11 cellular contexts compared by ENCODE assay signal in the genomic region with DNA sequence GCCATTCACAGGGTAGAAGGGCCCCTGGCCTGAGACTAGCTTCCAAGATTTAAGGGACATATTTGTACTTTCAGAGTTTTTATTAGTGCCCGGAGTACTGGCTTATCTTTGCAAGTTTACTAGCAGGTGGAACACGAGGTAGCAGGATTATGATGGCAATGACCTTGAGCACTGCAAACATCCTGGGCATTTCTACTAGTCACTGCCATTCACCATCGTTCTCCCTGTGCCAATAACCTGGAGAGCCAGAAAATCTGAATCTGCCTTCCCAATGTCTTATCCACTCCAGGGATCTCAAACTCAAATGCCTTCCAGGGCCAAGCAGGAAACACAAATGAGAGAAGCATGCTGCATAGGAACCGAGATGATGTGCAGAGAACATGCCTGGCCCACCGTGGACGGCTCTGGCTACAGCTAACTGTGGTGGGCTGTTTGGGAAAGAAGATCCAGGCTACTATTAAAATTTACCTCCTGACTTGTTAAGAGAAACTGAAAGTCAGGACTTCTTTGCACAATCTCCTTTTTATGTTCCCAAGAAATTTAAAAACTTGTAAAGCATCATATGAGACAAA. TPM values are rescaled to one million over a fixed set of nuclear protein-coding genes. Genes with fewer than 3 reads are reported as not detected.
DNase-seq lines count a peak whose midpoint lies in the region; TF ChIP-seq lines count a peak whose summit lies in the region.
"Had no signal": no experiment of that assay in that cellular context is flagged by ENCODE, and none has a peak within 500 bp of the region (broad histone marks: within the 10 kb centered on the region; RNA-seq: fewer than 3 reads in every experiment).

No MANE protein-coding gene starts in this region.

- no peak for TF ChIP-seq EP300 in esophagus muscularis mucosa (IDR thresholded peaks at IDR 0.05)

- H3K9me3 ChIP-seq in SU-DHL-6 (ENCODE audit: insufficient read depth, low read length) (no peaks in the 10 kb centered on the region), esophagus muscularis mucosa (no peaks in the 10 kb centered on the region)

- TF ChIP-seq CTCF in C4-2B (conservative IDR thresholded peaks at IDR 0.05) (no peak), SU-DHL-6 (IDR thresholded peaks at IDR 0.05; ENCODE audit: insufficient read depth, low read length, poor library complexity, severe bottlenecking) (no peak), esophagus muscularis mucosa (IDR thresholded peaks at IDR 0.05) (no peak), GM10248 (IDR thresholded peaks at IDR 0.05; ENCODE audit: control extremely low read depth, extremely low read depth, low read depth, missing control alignments) (no peak)

- intact Hi-C loops in esophagus muscularis mucosa (cut with DNase I), result loop anchor here (5.0 kb wide), 1 partner anchor 80 kb away; no protein-coding TSS in a partner anchor

- POLR2A ChIA-PET in GM10248 (lab: Yijun Ruan, JAX), result no interaction called here

- peaks cover 100% of the 10 kb centered on the region for H3K79me2 ChIP-seq in SU-DHL-6 (ENCODE audit: insufficient read depth, low read length)

- peaks cover 14% of the 10 kb centered on the region; the same call in 1 of the 2 replicates for H4K20me1 ChIP-seq in SU-DHL-6 (ENCODE audit: low read depth, low read length)

- peaks cover 49% of the 10 kb centered on the region for H3F3A ChIP-seq in SU-DHL-6 (ENCODE audit: insufficient read depth)

- DNase-seq in esophagus muscularis mucosa (ENCODE audit: extremely low spot score) (no peak), erythroblast (lab: John Stamatoyannopoulos, UW) (no peak), NCI-H1436 treated with DMSO at 0.1 percent for 48 hours (lab: John Stamatoyannopoulos, UW) (no peak), GM10248 (ENCODE audit: extremely low spot score) (no peak), cortex of kidney (lab: John Stamatoyannopoulos, UW) (no peak)
- DNase-seq: activated naive CD4-positive, alpha-beta T cell; stimulated activated CD4-positive, alpha-beta T cell treated with anti-CD3 and anti-CD28 coated beads, Interleukin-4, amount 100 ng/mL, for 1 hour; T1000 had no signal

- H2AFZ ChIP-seq in SU-DHL-6 (ENCODE audit: low read depth, low read length, severe bottlenecking), result no peak overlapping the region

- peak overlapping the region; percentile 3 for H3K4me2 ChIP-seq in SU-DHL-6 (ENCODE audit: low read depth, low read length, poor library complexity, severe bottlenecking)

- TF ChIP-seq POLR2A in esophagus muscularis mucosa (IDR thresholded peaks at IDR 0.05; ENCODE audit: low read depth) (no peak), erythroblast (IDR thresholded peaks at IDR 0.05; ENCODE audit: low read length) (no peak)

- 81% methylated on average over 6 of the region's 6 CpGs for WGBS in esophagus muscularis mucosa

- H3K4me3 ChIP-seq in SU-DHL-6 (ENCODE audit: insufficient read depth, low read length, poor library complexity, severe bottlenecking), result no peak overlapping the region
- H3K4me3 ChIP-seq in esophagus muscularis mucosa, result no peak overlapping the region
- H3K4me3 ChIP-seq in rectal smooth muscle tissue (ENCODE audit: low read length), result no peak overlapping the region

- H3K36me3 ChIP-seq in SU-DHL-6 (ENCODE audit: low read length) (peaks cover 6% of the 10 kb centered on the region; the same call in 1 of the 2 replicates), esophagus muscularis mucosa (no peaks in the 10 kb centered on the region), rectal smooth muscle tissue (ENCODE audit: control insufficient read depth, insufficient read depth, low read length) (no peaks in the 10 kb centered on the region)

- peak overlapping the region; percentile 80 for H3K27ac ChIP-seq in C4-2B
- H3K27ac ChIP-seq in SU-DHL-6 (ENCODE audit: low read depth, low read length), result peak overlapping the region; percentile 54
- H3K27ac ChIP-seq in esophagus muscularis mucosa (replicated peaks in 1 of 4), result peak overlapping the region; percentile 38 to 67 (median 54)
- H3K27ac ChIP-seq in rectal smooth muscle tissue (ENCODE audit: low read depth, low read length), result peak overlapping the region; percentile 12

- H3K4me1 ChIP-seq in esophagus muscularis mucosa, result peaks cover 87 to 98% (median 91%) of the 10 kb centered on the region in 4 donors
- H3K4me1 ChIP-seq in rectal smooth muscle tissue (ENCODE audit: control insufficient read depth, insufficient read depth, low read length), result peaks cover 36% of the 10 kb centered on the region

- no peaks in the 10 kb centered on the region for H3K27me3 ChIP-seq in SU-DHL-6 (ENCODE audit: low read length)
- no peaks in the 10 kb centered on the region for H3K27me3 ChIP-seq in esophagus muscularis mucosa
- H3K27me3 ChIP-seq in rectal smooth muscle tissue (ENCODE audit: control insufficient read depth, insufficient read depth, low read length), result no peaks in the 10 kb centered on the region

- no peak overlapping the region for H3K9ac ChIP-seq in SU-DHL-6 (ENCODE audit: low read length)
- peak overlapping the region; percentile 5 for H3K9ac ChIP-seq in rectal smooth muscle tissue (ENCODE audit: low read length)

- CTCF ChIA-PET in GM10248 (lab: Yijun Ruan, JAX), result interaction anchor here (1.5 to 8.5 kb wide), 3 partner anchors 10 to 31 kb away, joined by 3 to 79 read pairs (median 52); no protein-coding TSS in a partner anchor

- H3K9me2 ChIP-seq in SU-DHL-6 (replicated peaks; ENCODE audit: insufficient read depth, low read length), result no peaks in the 10 kb centered on the region

RNA-seq across cellular contexts. Expression of a gene that starts 16.7 kb away (rescaled TPM):
- total RNA-seq in esophagus muscularis mucosa, result 10 to 100 TPM; 25.2 to 43.3 (median 34.7) TPM

Comparison
In these comparisons a context has a peak if more than half of its experiments do, and no peak if none do; other contexts are left out.
1. H3K27ac ChIP-seq: peak in every context shown above with its lines; median percentile 80 in C4-2B; 54 in SU-DHL-6; 54 in esophagus muscularis mucosa; 12 in rectal smooth muscle tissue.